Comparison of ENCODE assay signal across 11 cellular contexts in the genomic region with DNA sequence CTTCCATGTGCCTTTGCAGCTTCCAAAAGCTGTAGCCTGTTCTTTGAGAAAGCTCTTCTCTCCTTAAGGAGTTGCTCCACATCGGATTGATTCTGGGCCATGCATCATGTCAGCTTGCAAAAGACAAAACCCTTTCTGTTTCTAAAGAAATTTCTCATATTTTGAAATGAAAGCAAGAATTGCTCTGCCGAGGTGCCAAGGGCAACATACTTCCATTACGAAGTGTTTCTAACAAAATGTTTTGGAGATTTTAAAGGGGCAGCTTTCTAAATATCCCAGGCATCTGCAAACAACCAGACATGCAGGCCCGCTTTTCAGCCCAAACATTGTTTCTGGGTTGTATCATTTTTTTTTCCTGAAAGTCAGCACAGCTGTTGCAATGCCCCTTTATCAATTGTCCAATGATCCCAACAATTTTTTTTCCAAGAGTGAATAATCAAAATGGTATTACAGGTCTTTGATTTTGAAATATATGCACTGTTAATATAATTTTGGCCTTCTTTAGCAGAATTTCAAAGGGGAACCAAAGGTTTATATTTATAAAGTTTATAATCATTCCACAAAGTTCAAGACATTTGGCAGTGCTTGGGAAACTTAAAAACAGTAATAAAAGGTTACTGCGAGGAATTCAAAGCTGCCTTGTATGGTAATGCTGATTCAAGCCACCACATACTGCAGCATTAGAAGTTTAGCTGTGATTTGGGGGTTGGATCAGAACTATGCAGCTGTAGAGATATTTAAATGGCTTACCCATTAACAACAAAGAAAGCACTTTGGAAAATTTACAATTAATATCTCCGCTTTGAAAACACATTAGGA.
DNase-seq lines count a peak whose midpoint lies in the region; ATAC-seq and TF ChIP-seq lines count a peak whose summit lies in the region.
"Had no signal": no experiment of that assay in that cellular context is flagged by ENCODE, and none has a peak within 500 bp of the region (broad histone marks: within the 10 kb centered on the region; RNA-seq: fewer than 3 reads in every experiment).

No MANE protein-coding gene starts in this region.

- no peak overlapping the region for H3K9ac ChIP-seq in trophoblast cell (ENCODE audit: low read length)

- H3K79me1 ChIP-seq in trophoblast cell (ENCODE audit: low read length) = peaks cover 4% of the 10 kb centered on the region

- no peak overlapping the region for H2BK120ac ChIP-seq in trophoblast cell (ENCODE audit: insufficient read depth, low read length, poor library complexity)

- H3K18ac ChIP-seq in trophoblast cell (ENCODE audit: low read length) = no peak overlapping the region

- TF ChIP-seq CTCF in AG09309 (IDR thresholded peaks at IDR 0.05; ENCODE audit: control insufficient read depth, insufficient read depth, low read depth, low read length, missing control alignments) (no peak), fibroblast of the aortic adventitia (IDR thresholded peaks at IDR 0.05; ENCODE audit: insufficient read depth, low read length) (no peak)

- no peak overlapping the region for H2BK12ac ChIP-seq in trophoblast cell (ENCODE audit: low read length)

- no peaks in the 10 kb centered on the region for H3K36me3 ChIP-seq in trophoblast cell (ENCODE audit: control insufficient read depth in 1 of 2, insufficient read depth in 2 of 2, low read length in 2 of 2)

- DNase-seq in AG09309 (ENCODE audit: low read depth) (peak; percentile 31), SK-MEL-5 (ENCODE audit: low read depth, low spot score) (peak; percentile 42), fibroblast of the aortic adventitia (ENCODE audit: low read depth) (peak; percentile 87), trophoblast cell (peak; percentile 67 to 94), MV-4-11 (lab: John Stamatoyannopoulos, UW) (no peak), HuH-7 (ENCODE audit: low spot score) (no peak), NCI-H1105 (lab: John Stamatoyannopoulos, UW) (no peak)
- DNase-seq: activated T-cell treated with anti-CD3 and anti-CD28 coated beads, Interleukin-2, amount 50 U/mL, for 4 hours; CD4-positive, alpha-beta T cell had no signal

- no peak overlapping the region for H2BK5ac ChIP-seq in trophoblast cell (ENCODE audit: low read depth, low read length, poor library complexity)

- no peak for ATAC-seq in GM19328 (IDR thresholded peaks at IDR 0.05; ENCODE audit: unreplicated experiment)

- H3K4me1 ChIP-seq in trophoblast cell (ENCODE audit: control insufficient read depth in 1 of 2, insufficient read depth in 2 of 2, low read length in 2 of 2) = peaks cover 0 to 9% of the 10 kb centered on the region in 2 experiments

- no peak overlapping the region for H2AFZ ChIP-seq in trophoblast cell (ENCODE audit: insufficient read depth, low read length, poor library complexity)

- H4K12ac ChIP-seq in trophoblast cell (ENCODE audit: low read depth, low read length) = no peak overlapping the region

- no CpG with 5 or more reads among the region's 6 CpGs for WGBS in trophoblast cell (ENCODE audit: extremely low coverage, insufficient coverage, insufficient read length)

- H3K27ac ChIP-seq in trophoblast cell (ENCODE audit: low read depth, low read length) = peak overlapping the region; percentile 83
- H3K27ac ChIP-seq: HL-60 had no signal

- no peak overlapping the region for H3K4ac ChIP-seq in trophoblast cell (ENCODE audit: low read depth, low read length)

- in situ Hi-C loops in SK-MEL-5 (cut with HindIII; ENCODE audit: low pct_unique_long_range_greater_than_20kb, low sequenced_read_pairs) = loop anchor here (25.0 kb wide), 1 partner anchor 241 kb away; no protein-coding TSS in a partner anchor

- H2AK5ac ChIP-seq in trophoblast cell (ENCODE audit: low read length) = no peak overlapping the region

- no peaks in the 10 kb centered on the region for H3K9me3 ChIP-seq in trophoblast cell (ENCODE audit: insufficient read depth, low read depth, low read length)

- H3K79me2 ChIP-seq in trophoblast cell (ENCODE audit: control insufficient read depth, insufficient read depth, low read length, poor library complexity) = no peaks in the 10 kb centered on the region

- H3K4me3 ChIP-seq in AG09309 (ENCODE audit: control insufficient read depth, low read depth, low read length) = no peak overlapping the region
- peak overlapping the region; percentile 7 for H3K4me3 ChIP-seq in fibroblast of the aortic adventitia (ENCODE audit: low read depth, low read length)
- H3K4me3 ChIP-seq in trophoblast cell (ENCODE audit: low read depth, low read length) = no peak overlapping the region

- H3K23ac ChIP-seq in trophoblast cell (ENCODE audit: low read length) = no peak overlapping the region

- no peak overlapping the region for H3K14ac ChIP-seq in trophoblast cell (ENCODE audit: low read length)

- H4K8ac ChIP-seq in trophoblast cell (ENCODE audit: low read depth, low read length) = no peak overlapping the region

- H3K27me3 ChIP-seq in trophoblast cell (ENCODE audit: insufficient read depth, low read length) = no peaks in the 10 kb centered on the region

- H3K4me2 ChIP-seq in trophoblast cell (ENCODE audit: low read length) = no peak overlapping the region

- H4K91ac ChIP-seq in trophoblast cell (ENCODE audit: low read depth, low read length) = no peak overlapping the region

Comparison
In these comparisons a context has a peak if more than half of its experiments do, and no peak if none do; other contexts are left out.
1. DNase-seq: peak in AG09309 (single experiment), SK-MEL-5 (single experiment), fibroblast of the aortic adventitia (single experiment) and trophoblast cell (2 of 2); none in MV-4-11 (single experiment), HuH-7 (single experiment) and NCI-H1105 (single experiment).